12 cellular contexts compared by ENCODE assay signal in the genomic region with DNA sequence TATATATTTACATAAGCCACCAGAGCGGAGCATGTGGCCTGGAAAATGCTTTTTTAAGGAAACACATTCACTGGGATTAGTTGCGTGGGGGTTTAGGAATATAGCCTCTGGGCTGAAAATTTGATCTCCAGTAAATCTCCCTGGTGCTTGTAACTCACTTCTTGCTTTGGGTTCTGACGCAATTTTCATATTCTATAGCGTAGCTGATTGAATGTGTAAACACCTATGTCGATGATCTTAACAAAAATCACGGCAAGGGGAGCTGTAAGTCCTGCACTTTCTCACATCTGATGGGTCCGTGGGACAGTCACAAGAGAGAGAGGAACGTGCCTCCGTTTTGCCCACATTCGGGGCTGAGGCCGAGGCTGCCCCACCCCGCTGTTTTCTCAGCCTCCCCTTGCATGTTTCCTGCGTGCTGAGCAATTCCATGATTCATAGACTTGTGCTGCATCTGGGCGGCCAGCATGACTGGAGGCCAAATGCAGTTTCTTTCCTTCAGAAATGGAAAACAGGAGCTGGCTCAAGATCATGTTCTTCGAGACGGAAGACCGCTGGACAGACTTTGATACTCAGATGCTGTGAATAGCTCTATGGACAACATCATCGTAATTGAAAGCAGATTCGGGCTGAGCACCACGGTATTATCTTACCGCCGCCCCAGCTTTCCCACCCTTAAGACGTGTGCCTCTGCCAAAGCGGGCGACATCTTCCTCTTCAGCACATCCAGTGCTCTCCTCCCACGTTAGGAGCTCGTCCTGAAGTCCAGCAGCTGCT.
A peak's percentile ranks its signal among the peaks of the same experiment; 100 is the strongest.
DNase-seq lines count a peak whose midpoint lies in the region; ATAC-seq and TF ChIP-seq lines count a peak whose summit lies in the region.
"Had no signal": no experiment of that assay in that cellular context is flagged by ENCODE, and none has a peak within 500 bp of the region (broad histone marks: within the 10 kb centered on the region; RNA-seq: fewer than 3 reads in every experiment).

No MANE protein-coding gene starts in this region.

- no peak overlapping the region for H3K9ac ChIP-seq in trophoblast cell (ENCODE audit: low read length)
- no peak overlapping the region for H3K9ac ChIP-seq in Karpas-422 (ENCODE audit: low read length)

- no peak overlapping the region for H3K23ac ChIP-seq in trophoblast cell (ENCODE audit: low read length)

- H3K4me3 ChIP-seq in fibroblast of the aortic adventitia (ENCODE audit: low read depth, low read length) (peak overlapping the region; percentile 37), trophoblast cell (ENCODE audit: low read depth, low read length) (no peak overlapping the region), Karpas-422 (ENCODE audit: low read length) (no peak overlapping the region)
- H3K4me3 ChIP-seq: GM23338 had no signal

- peak; percentile 84 for DNase-seq in AG09319 (ENCODE audit: extremely low read depth, low read depth)
- peak; percentile 11 for DNase-seq in RKO (ENCODE audit: low spot score)
- DNase-seq in fibroblast of the aortic adventitia (ENCODE audit: low read depth): peak; percentile 68
- peak; percentile 63 to 74 for DNase-seq in trophoblast cell
- DNase-seq in stimulated activated CD4-positive, alpha-beta T cell treated with anti-CD3 and anti-CD28 coated beads, Interleukin-1b, Interleukin-23, amount 100 ng/mL, for 48 hours: no peak
- no peak for DNase-seq in Karpas-422
- DNase-seq: activated CD8-positive, alpha-beta memory T cell treated with anti-CD3 and anti-CD28 coated beads, Interleukin-2, amount 10 ng/mL, durations not matched to agents 7 days and 5 days; CD4-positive, alpha-beta T cell; stimulated activated naive B cell treated with anti-CD40 and anti-IgM and Interleukin-4, amounts not matched to agents 10 μg/mL and 1 μg/mL and 100 μg/mL, for 72 hours had no signal

- H3K4ac ChIP-seq in trophoblast cell (ENCODE audit: low read depth, low read length): no peak overlapping the region

- H2BK12ac ChIP-seq in trophoblast cell (ENCODE audit: low read length): no peak overlapping the region

- H3K9me3 ChIP-seq in trophoblast cell (ENCODE audit: insufficient read depth, low read depth, low read length) (peaks cover 3% of the 10 kb centered on the region), Karpas-422 (ENCODE audit: low read length) (no peaks in the 10 kb centered on the region)

- H2AFZ ChIP-seq in trophoblast cell (ENCODE audit: insufficient read depth, low read length, poor library complexity) (no peak overlapping the region), Karpas-422 (ENCODE audit: low read length) (no peak overlapping the region)
- H2AFZ ChIP-seq: GM23338 had no signal

- H3K4me2 ChIP-seq in trophoblast cell (ENCODE audit: low read length): no peak overlapping the region
- no peak overlapping the region for H3K4me2 ChIP-seq in Karpas-422 (ENCODE audit: low read depth, low read length, poor library complexity, severe bottlenecking)
- H3K4me2 ChIP-seq: GM23338 had no signal

- no peak overlapping the region for H3K14ac ChIP-seq in trophoblast cell (ENCODE audit: low read length)

- H3K79me2 ChIP-seq in trophoblast cell (ENCODE audit: control insufficient read depth, insufficient read depth, low read length, poor library complexity) (no peaks in the 10 kb centered on the region), Karpas-422 (ENCODE audit: low read length) (no peaks in the 10 kb centered on the region)

- H4K91ac ChIP-seq in trophoblast cell (ENCODE audit: low read depth, low read length): no peak overlapping the region

- no peak for TF ChIP-seq CTCF in AG09319 (IDR thresholded peaks at IDR 0.05; ENCODE audit: low read depth, low read length)
- TF ChIP-seq CTCF in fibroblast of the aortic adventitia (IDR thresholded peaks at IDR 0.05; ENCODE audit: insufficient read depth, low read length): no peak

- no peak overlapping the region for H4K12ac ChIP-seq in trophoblast cell (ENCODE audit: low read depth, low read length)

- H2BK5ac ChIP-seq in trophoblast cell (ENCODE audit: low read depth, low read length, poor library complexity): no peak overlapping the region

- no peak overlapping the region for H3K27ac ChIP-seq in trophoblast cell (ENCODE audit: low read depth, low read length)
- H3K27ac ChIP-seq in Karpas-422 (ENCODE audit: low read length): no peak overlapping the region

- no peaks in the 10 kb centered on the region for H3K27me3 ChIP-seq in trophoblast cell (ENCODE audit: insufficient read depth, low read length)
- no peaks in the 10 kb centered on the region for H3K27me3 ChIP-seq in Karpas-422 (ENCODE audit: low read length)

- no peak overlapping the region for H4K8ac ChIP-seq in trophoblast cell (ENCODE audit: low read depth, low read length)

- no CpG with 5 or more reads among the region's 27 CpGs for WGBS in trophoblast cell (ENCODE audit: extremely low coverage, insufficient coverage, insufficient read length)

- no peak overlapping the region for H2BK120ac ChIP-seq in trophoblast cell (ENCODE audit: insufficient read depth, low read length, poor library complexity)

- H3K79me1 ChIP-seq in trophoblast cell (ENCODE audit: low read length): no peaks in the 10 kb centered on the region

- H3K36me3 ChIP-seq in trophoblast cell (ENCODE audit: control insufficient read depth in 1 of 2, insufficient read depth in 2 of 2, low read length in 2 of 2) (no peaks in the 10 kb centered on the region), Karpas-422 (ENCODE audit: insufficient read depth, low read length) (no peaks in the 10 kb centered on the region)

- no peaks in the 10 kb centered on the region for H3K4me1 ChIP-seq in trophoblast cell (ENCODE audit: control insufficient read depth in 1 of 2, insufficient read depth in 2 of 2, low read length in 2 of 2)
- no peaks in the 10 kb centered on the region for H3K4me1 ChIP-seq in Karpas-422 (ENCODE audit: low read length)

- no peaks in the 10 kb centered on the region for H4K20me1 ChIP-seq in Karpas-422 (ENCODE audit: insufficient read depth, low read depth, low read length)

- ATAC-seq in GM19455 (IDR thresholded peaks at IDR 0.05; ENCODE audit: unreplicated experiment) (no peak), HG03442 (IDR thresholded peaks at IDR 0.05; ENCODE audit: unreplicated experiment) (no peak)
- ATAC-seq: activated CD8-positive, alpha-beta memory T cell treated with anti-CD3 and anti-CD28 coated beads, Interleukin-2, amount 10 ng/mL, durations not matched to agents 7 days and 5 days; GM23338; stimulated activated naive B cell treated with anti-CD40 and anti-IgM and Interleukin-4, amounts not matched to agents 10 μg/mL and 1 μg/mL and 100 μg/mL, for 72 hours had no signal

- no peaks in the 10 kb centered on the region for H3K9me2 ChIP-seq in Karpas-422 (replicated peaks; ENCODE audit: insufficient read depth, low read length)

- no peak overlapping the region for H3K18ac ChIP-seq in trophoblast cell (ENCODE audit: low read length)

- no peak overlapping the region for H2AK5ac ChIP-seq in trophoblast cell (ENCODE audit: low read length)

Comparison
In these comparisons a context has a peak if more than half of its experiments do, and no peak if none do; other contexts are left out.
1. DNase-seq: peak in AG09319 (single experiment), RKO (single experiment), fibroblast of the aortic adventitia (single experiment) and trophoblast cell (2 of 2); none in stimulated activated CD4-positive, alpha-beta T cell treated with anti-CD3 and anti-CD28 coated beads, Interleukin-1b, Interleukin-23, amount 100 ng/mL, for 48 hours (single experiment) and Karpas-422 (single experiment).